16 cellular contexts compared by ENCODE assay signal in genomic region chr11:30244255-30244654, GRCh38. TPM values are rescaled to one million over a fixed set of nuclear protein-coding genes. Genes with fewer than 3 reads are reported as not detected.
A peak's percentile ranks its signal among the peaks of the same experiment; 100 is the strongest.
DNase-seq lines count a peak whose midpoint lies in the region; TF ChIP-seq lines count a peak whose summit lies in the region.
"Had no signal": no experiment of that assay in that cellular context is flagged by ENCODE, and none has a peak within 500 bp of the region (broad histone marks: within the 10 kb centered on the region; RNA-seq: fewer than 3 reads in every experiment).

No MANE protein-coding gene starts in this region.

- DNase-seq in AG08395 (ENCODE audit: low spot score), result peak; percentile 43
- DNase-seq in LHCN-M2 (ENCODE audit: low read depth), result peak; percentile 88
- DNase-seq in caudate nucleus (lab: John Stamatoyannopoulos, UW), result peak in 4 of 61 donors; percentile 2 to 75 (median 32)
- DNase-seq in mesothelial cell of epicardium (ENCODE audit: low spot score in 2 of 2, unreplicated experiment in 2 of 2), result no peak
- no peak for DNase-seq in Caco-2
- DNase-seq in cerebellar nuclear complex (lab: John Stamatoyannopoulos, UW), result no peak
- no peak for DNase-seq in spleen
- DNase-seq in NCI-H2081 treated with DMSO at 0.1 percent for 48 hours (lab: John Stamatoyannopoulos, UW), result no peak
- DNase-seq: activated CD4-positive, alpha-beta T cell treated with anti-CD3 and anti-CD28 coated beads for 36 hours; kidney; NCI-H1417 treated with DMSO at 0.1 percent for 48 hours; small intestine; upper lobe of right lung had no signal

- 16 to 37% (median 31%) methylated on average over 1 of the region's 1 CpG for WGBS in spleen, 5 donors

- no peaks in the 10 kb centered on the region for H3K36me3 Mint-ChIP-seq in mesothelial cell of epicardium
- H3K36me3 Mint-ChIP-seq in Caco-2 (ENCODE audit: insufficient read depth, unreplicated experiment), result no peaks in the 10 kb centered on the region

- H3K4me1 Mint-ChIP-seq in mesothelial cell of epicardium (peaks cover 17% of the 10 kb centered on the region), Caco-2 (ENCODE audit: low read depth, unreplicated experiment) (peaks cover 20% of the 10 kb centered on the region)
- H3K4me1 Mint-ChIP-seq: nephron had no signal

- H3K27ac Mint-ChIP-seq in mesothelial cell of epicardium, result peak overlapping the region; percentile 45
- no peak overlapping the region for H3K27ac Mint-ChIP-seq in Caco-2 (ENCODE audit: unreplicated experiment)
- H3K27ac Mint-ChIP-seq: activated CD4-positive, alpha-beta T cell treated with anti-CD3 and anti-CD28 coated beads for 36 hours; activated T-helper 1 cell treated with anti-CD3 and anti-CD28 coated beads, Interleukin-12 subunit alpha, Interleukin-12 subunit beta, Interleukin-2, Interleukin-4 antibody, amounts not matched to agents 30 ng/mL and 10 ng/mL and 1 ng/mL, durations not matched to agents 14 hours and 24 hours and 36 hours; nephron had no signal

- H3K27ac ChIP-seq in caudate nucleus (ENCODE audit: low read depth, low read length) (peak overlapping the region; percentile 76), spleen (no peak overlapping the region)
- H3K27ac ChIP-seq: BLaER1 treated with 17β-estradiol and CSF1 and Interleukin-3, amounts not matched to agents 10 nM and 100 nM; upper lobe of right lung had no signal

- H3K9me3 ChIP-seq in Caco-2 (no peaks in the 10 kb centered on the region), spleen (no peaks in the 10 kb centered on the region)
- H3K9me3 ChIP-seq: BLaER1 treated with 17β-estradiol and CSF1 and Interleukin-3, amounts not matched to agents 10 nM and 100 nM; upper lobe of right lung had no signal

- peaks cover 3% of the 10 kb centered on the region for H3K9me3 Mint-ChIP-seq in mesothelial cell of epicardium
- peaks cover 24% of the 10 kb centered on the region for H3K9me3 Mint-ChIP-seq in Caco-2 (ENCODE audit: unreplicated experiment)
- H3K9me3 Mint-ChIP-seq: activated T-helper 1 cell treated with anti-CD3 and anti-CD28 coated beads, Interleukin-12 subunit alpha, Interleukin-12 subunit beta, Interleukin-2, Interleukin-4 antibody, amounts not matched to agents 30 ng/mL and 10 ng/mL and 1 ng/mL, durations not matched to agents 14 hours and 24 hours and 36 hours; nephron had no signal

- CTCF ChIA-PET in Caco-2 (lab: Charles Lee), result no interaction called here

- H3K36me3 ChIP-seq in Caco-2 (ENCODE audit: control insufficient read depth, insufficient read depth, low read length) (no peaks in the 10 kb centered on the region), spleen (no peaks in the 10 kb centered on the region)
- H3K36me3 ChIP-seq: BLaER1 treated with 17β-estradiol and CSF1 and Interleukin-3, amounts not matched to agents 10 nM and 100 nM; upper lobe of right lung had no signal

- POLR2A ChIA-PET in Caco-2 (lab: Charles Lee), result no interaction called here

- H3K27me3 Mint-ChIP-seq in mesothelial cell of epicardium (ENCODE audit: low read depth) (peaks cover 32% of the 10 kb centered on the region), Caco-2 (ENCODE audit: insufficient read depth, unreplicated experiment) (no peaks in the 10 kb centered on the region)

- H3K4me3 Mint-ChIP-seq in mesothelial cell of epicardium (no peak overlapping the region), Caco-2 (ENCODE audit: unreplicated experiment) (no peak overlapping the region)
- H3K4me3 Mint-ChIP-seq: activated CD4-positive, alpha-beta T cell treated with anti-CD3 and anti-CD28 coated beads for 36 hours; activated T-helper 1 cell treated with anti-CD3 and anti-CD28 coated beads, Interleukin-12 subunit alpha, Interleukin-12 subunit beta, Interleukin-2, Interleukin-4 antibody, amounts not matched to agents 30 ng/mL and 10 ng/mL and 1 ng/mL, durations not matched to agents 14 hours and 24 hours and 36 hours; nephron had no signal

- intact Hi-C loops in Caco-2 (cut with micrococcal nuclease; ENCODE audit: unreplicated experiment) (no loop called here), spleen (cut with DNase I; ENCODE audit: low total_unique reads) (no loop called here)

- no TSS peak for BruUV-seq in Caco-2 (replicated peaks; lab: Mats Ljungman, UMichigan)

- no peaks in the 10 kb centered on the region for H3K27me3 ChIP-seq in Caco-2 (replicated peaks; ENCODE audit: control insufficient read depth, insufficient read depth, low read length)
- H3K27me3 ChIP-seq in spleen (replicated peaks in 1 of 7), result no peaks in the 10 kb centered on the region
- H3K27me3 ChIP-seq: BLaER1 treated with 17β-estradiol and CSF1 and Interleukin-3, amounts not matched to agents 10 nM and 100 nM; upper lobe of right lung had no signal

- no peak for TF ChIP-seq CTCF in mesothelial cell of epicardium (IDR thresholded peaks at IDR 0.05; ENCODE audit: unreplicated experiment)
- TF ChIP-seq CTCF in Caco-2 (IDR thresholded peaks at IDR 0.05; ENCODE audit: insufficient read depth in 1 of 2, low read depth in 1 of 2, low read length in 1 of 2, severe bottlenecking in 1 of 2, unreplicated experiment in 1 of 2), result no peak
- TF ChIP-seq CTCF in spleen (IDR thresholded peaks at IDR 0.05 in 8 of 11, conservative IDR thresholded peaks at IDR 0.05 in 3 of 11), result no peak

- no peak overlapping the region for H3K4me3 ChIP-seq in Caco-2 (ENCODE audit: low read depth, low read length)
- no peak overlapping the region for H3K4me3 ChIP-seq in spleen
- H3K4me3 ChIP-seq: BLaER1 treated with 17β-estradiol and CSF1 and Interleukin-3, amounts not matched to agents 10 nM and 100 nM; upper lobe of right lung had no signal

- no peak for TF ChIP-seq POLR2A in spleen (IDR thresholded peaks at IDR 0.05)

- peaks cover 27% of the 10 kb centered on the region for H3K4me1 ChIP-seq in Caco-2
- H3K4me1 ChIP-seq in spleen, result no peaks in the 10 kb centered on the region
- H3K4me1 ChIP-seq: upper lobe of right lung had no signal

RNA-seq across cellular contexts. Expression of gene FSHB, which starts 13.4 kb away (rescaled TPM):
- total RNA-seq in LHCN-M2 (2014; rRNA removed), result not detected in 2 replicates
- polyA plus RNA-seq in LHCN-M2 (2012), result not detected
- total RNA-seq in mesothelial cell of epicardium, result not detected in 3 replicates
- total RNA-seq in Caco-2 (2022), result not detected in 2 replicates
- total RNA-seq in spleen, result not detected
- polyA plus RNA-seq in spleen, result not detected
- total RNA-seq: activated CD4-positive, alpha-beta T cell treated with anti-CD3 and anti-CD28 coated beads for 36 hours; activated T-helper 1 cell treated with anti-CD3 and anti-CD28 coated beads, Interleukin-12 subunit alpha, Interleukin-12 subunit beta, Interleukin-2, Interleukin-4 antibody, amounts not matched to agents 30 ng/mL and 10 ng/mL and 1 ng/mL, durations not matched to agents 14 hours and 24 hours and 36 hours; kidney; upper lobe of right lung had no signal
- polyA plus RNA-seq: small intestine had no signal

Comparison
In these comparisons a context has a peak if more than half of its experiments do, and no peak if none do; other contexts are left out.
1. DNase-seq: peak in AG08395 (single experiment) and LHCN-M2 (single experiment); none in mesothelial cell of epicardium (0 of 2), Caco-2 (0 of 2), cerebellar nuclear complex (0 of 2), spleen (single experiment) and NCI-H2081 treated with DMSO at 0.1 percent for 48 hours (single experiment).